In the genomic region with DNA sequence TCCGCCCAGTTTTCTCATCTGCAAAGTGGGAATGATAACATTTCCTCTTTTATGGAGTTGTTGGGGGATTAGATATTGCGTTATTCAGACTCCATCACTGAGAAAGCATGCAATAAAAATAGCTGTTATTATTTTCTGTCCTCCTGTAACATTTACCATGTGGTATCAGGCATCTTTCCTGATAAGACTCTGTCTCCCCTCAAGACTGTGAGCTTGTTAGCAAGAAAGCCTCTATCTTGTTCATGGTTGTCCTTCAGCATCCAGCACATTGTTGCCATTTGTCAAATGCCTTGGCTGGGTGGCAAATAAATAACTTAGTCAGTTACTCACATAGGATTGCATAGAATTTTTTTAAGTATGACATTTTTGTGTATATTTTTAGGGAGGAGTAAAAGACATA, we compare ENCODE assay signal across 17 cellular contexts.
"Had no signal": no experiment of that assay in that cellular context is flagged by ENCODE, and none has a peak within 500 bp of the region (broad histone marks: within the 10 kb centered on the region; RNA-seq: fewer than 3 reads in every experiment).

No MANE protein-coding gene starts in this region.

- H3K27ac ChIP-seq: brain microvascular endothelial cell had no signal

- DNase-seq: activated CD4-positive, alpha-beta T cell treated with anti-CD3 and anti-CD28 coated beads for 1 hour; activated CD4-positive, alpha-beta T cell treated with anti-CD3 and anti-CD28 coated beads, Interleukin-2, amount 50 U/mL, for 4 hours; activated CD8-positive, alpha-beta memory T cell treated with anti-CD3 and anti-CD28 coated beads, Interleukin-2, amount 10 ng/mL, durations not matched to agents 7 days and 5 days; activated effector memory CD4-positive, alpha-beta T cell treated with Interleukin-2 at 50 U/mL for 16 hours; activated naive CD4-positive, alpha-beta T cell treated with anti-CD3 and anti-CD28 coated beads, Interleukin-2, amount 50 U/mL, for 16 hours; activated T-cell treated with anti-CD3 and anti-CD28 coated beads, Interleukin-2, amount 50 U/mL, for 1 hour; brain microvascular endothelial cell; effector CD8-positive, alpha-beta T cell; foreskin melanocyte; kidney glomerular epithelial cell; stimulated activated CD4-positive, alpha-beta T cell treated with anti-CD3 and anti-CD28 coated beads, Interleukin-15, amount 100 ng/mL, for 24 hours; stimulated activated CD4-positive, alpha-beta T cell treated with anti-CD3 and anti-CD28 coated beads, Interleukin-4, amount 100 ng/mL, for 4 hours; stimulated activated CD8-positive, alpha-beta memory T cell treated with anti-CD3 and anti-CD28 coated beads, Interleukin-4, amount 100 ng/mL, for 48 hours; stimulated activated naive CD4-positive, alpha-beta T cell treated with Interleukin-2 at 50 U/mL for 16 hours; T-helper 9 cell; upper lobe of left lung had no signal

- H3K27me3 ChIP-seq: brain microvascular endothelial cell had no signal

- H3K27ac Mint-ChIP-seq: activated CD8-positive, alpha-beta memory T cell treated with anti-CD3 and anti-CD28 coated beads, Interleukin-2, amount 10 ng/mL, durations not matched to agents 7 days and 5 days had no signal

- H3K36me3 ChIP-seq: brain microvascular endothelial cell, upper lobe of left lung had no signal

- H3K9me3 ChIP-seq: upper lobe of left lung had no signal

- H3K36me3 Mint-ChIP-seq: activated CD8-positive, alpha-beta memory T cell treated with anti-CD3 and anti-CD28 coated beads, Interleukin-2, amount 10 ng/mL, durations not matched to agents 7 days and 5 days had no signal

- ATAC-seq: activated CD8-positive, alpha-beta memory T cell treated with anti-CD3 and anti-CD28 coated beads, Interleukin-2, amount 10 ng/mL, durations not matched to agents 7 days and 5 days had no signal

- H3K9me3 Mint-ChIP-seq: central memory CD8-positive, alpha-beta T cell had no signal
